ENCODE assay signal across 8 cellular contexts in genomic region chr12:108722992-108723766, GRCh38. TPM values are rescaled to one million over a fixed set of nuclear protein-coding genes. Genes with fewer than 3 reads are reported as not detected.
DNase-seq lines count a peak whose midpoint lies in the region; ATAC-seq and TF ChIP-seq lines count a peak whose summit lies in the region.

No MANE protein-coding gene starts in this region.

- H3K9me2 ChIP-seq in MM.1S (replicated peaks; ENCODE audit: insufficient read depth, low read length) = no peaks in the 10 kb centered on the region

- H3K9ac ChIP-seq in BLaER1 = no peak overlapping the region
- H3K9ac ChIP-seq in MM.1S (ENCODE audit: low read length) = no peak overlapping the region

- H3K4me2 ChIP-seq in BLaER1 (peak overlapping the region; percentile 41; the same call in 1 of the 2 replicates), MM.1S (ENCODE audit: low read depth, low read length) (peak overlapping the region; percentile 17)

- 0 out of 2 replicates have a peak, but pooled peaks cover 2% of the 10 kb centered on the region for H3F3A ChIP-seq in MM.1S (ENCODE audit: insufficient read depth, low read length)

- H3K79me2 ChIP-seq in MM.1S (ENCODE audit: low read length) = peaks cover 99% of the 10 kb centered on the region

- H3K27ac ChIP-seq in BLaER1 = no peak overlapping the region
- no peak overlapping the region for H3K27ac ChIP-seq in MM.1S (ENCODE audit: low read length)

- no peak overlapping the region for H3K4me3 ChIP-seq in BLaER1
- no peak overlapping the region for H3K4me3 ChIP-seq in MM.1S (ENCODE audit: low read length)

- in situ Hi-C loops in G401 (cut with HindIII; ENCODE audit: low sequenced_read_pairs) = no loop called here

- H3K27me3 Mint-ChIP-seq in dendritic cell treated with granulocyte-macrophage colony-stimulating factor and Interleukin-4, amounts not matched to agents 40 ng/mL and 50 ng/mL, for 4 days = no peaks in the 10 kb centered on the region
- H3K27me3 Mint-ChIP-seq in nephron (ENCODE audit: low read depth) = no peaks in the 10 kb centered on the region

- H3K4me3 Mint-ChIP-seq in dendritic cell treated with granulocyte-macrophage colony-stimulating factor and Interleukin-4, amounts not matched to agents 40 ng/mL and 50 ng/mL, for 4 days = peak overlapping the region; percentile 20
- H3K4me3 Mint-ChIP-seq in nephron = peak overlapping the region in 1 of 3 experiments; percentile 13

- intact Hi-C loops in dendritic cell treated with granulocyte-macrophage colony-stimulating factor and Interleukin-4, amounts not matched to agents 40 ng/mL and 50 ng/mL, for 4 days (cut with micrococcal nuclease) = loop anchor here (5.0 kb wide), 2 partner anchors 36 to 56 kb away; no protein-coding TSS in a partner anchor

- peaks cover 19% of the 10 kb centered on the region for H3K36me3 Mint-ChIP-seq in dendritic cell treated with granulocyte-macrophage colony-stimulating factor and Interleukin-4, amounts not matched to agents 40 ng/mL and 50 ng/mL, for 4 days (ENCODE audit: low read depth)
- H3K36me3 Mint-ChIP-seq in nephron (ENCODE audit: low read depth) = peaks cover 3% of the 10 kb centered on the region

- H3K27me3 ChIP-seq in BLaER1 (no peaks in the 10 kb centered on the region), MM.1S (replicated peaks; ENCODE audit: insufficient read depth, low read length) (no peaks in the 10 kb centered on the region)

- no peak for DNase-seq in MM.1S
- DNase-seq in G401 (ENCODE audit: low spot score) = no peak
- DNase-seq in RPMI8226 = no peak
- DNase-seq in T-helper 1 cell = no peak

- peak overlapping the region; percentile 88 for H3K27ac Mint-ChIP-seq in dendritic cell treated with granulocyte-macrophage colony-stimulating factor and Interleukin-4, amounts not matched to agents 40 ng/mL and 50 ng/mL, for 4 days
- peak overlapping the region; percentile 80 to 88 (median 83) for H3K27ac Mint-ChIP-seq in nephron

- peaks cover 96% of the 10 kb centered on the region for H4K20me1 ChIP-seq in BLaER1
- H4K20me1 ChIP-seq in MM.1S (ENCODE audit: insufficient read depth, low read length) = peaks cover 29% of the 10 kb centered on the region

- H3K9me3 Mint-ChIP-seq in dendritic cell treated with granulocyte-macrophage colony-stimulating factor and Interleukin-4, amounts not matched to agents 40 ng/mL and 50 ng/mL, for 4 days = no peaks in the 10 kb centered on the region
- H3K9me3 Mint-ChIP-seq in nephron = no peaks in the 10 kb centered on the region

- peaks cover 86% of the 10 kb centered on the region for H3K4me1 Mint-ChIP-seq in dendritic cell treated with granulocyte-macrophage colony-stimulating factor and Interleukin-4, amounts not matched to agents 40 ng/mL and 50 ng/mL, for 4 days (ENCODE audit: low read depth)
- H3K4me1 Mint-ChIP-seq in nephron = peaks cover 74% of the 10 kb centered on the region

- H3K4me1 ChIP-seq in BLaER1 (peaks cover 54% of the 10 kb centered on the region), MM.1S (ENCODE audit: low read length) (peaks cover 32% of the 10 kb centered on the region)

- H2AFZ ChIP-seq in MM.1S (ENCODE audit: low read length) = no peak overlapping the region

- no peak for TF ChIP-seq CTCF in MM.1S (IDR thresholded peaks at IDR 0.05; ENCODE audit: low read length)
- no peak for TF ChIP-seq CTCF in nephron (IDR thresholded peaks at IDR 0.05; ENCODE audit: unreplicated experiment in 3 of 3)

- ATAC-seq in GM19395 (IDR thresholded peaks at IDR 0.05; ENCODE audit: unreplicated experiment) = no peak

- no peaks in the 10 kb centered on the region for H3K9me3 ChIP-seq in BLaER1
- H3K9me3 ChIP-seq in MM.1S (replicated peaks; ENCODE audit: insufficient read depth, low read length) = no peaks in the 10 kb centered on the region

- no peaks in the 10 kb centered on the region for H3K36me3 ChIP-seq in BLaER1
- H3K36me3 ChIP-seq in MM.1S (replicated peaks; ENCODE audit: insufficient read depth, low read length) = no peaks in the 10 kb centered on the region; the same call in 1 of the 2 replicates

RNA-seq across cellular contexts. Expression of gene CORO1C, which starts 8.1 kb away (rescaled TPM):
- 102 and 177 TPM in 2 replicates for total RNA-seq in G401 (2014; rRNA removed; shearing (Covaris generic))
